ENCODE assay signal across 29 cellular contexts in the genomic region with DNA sequence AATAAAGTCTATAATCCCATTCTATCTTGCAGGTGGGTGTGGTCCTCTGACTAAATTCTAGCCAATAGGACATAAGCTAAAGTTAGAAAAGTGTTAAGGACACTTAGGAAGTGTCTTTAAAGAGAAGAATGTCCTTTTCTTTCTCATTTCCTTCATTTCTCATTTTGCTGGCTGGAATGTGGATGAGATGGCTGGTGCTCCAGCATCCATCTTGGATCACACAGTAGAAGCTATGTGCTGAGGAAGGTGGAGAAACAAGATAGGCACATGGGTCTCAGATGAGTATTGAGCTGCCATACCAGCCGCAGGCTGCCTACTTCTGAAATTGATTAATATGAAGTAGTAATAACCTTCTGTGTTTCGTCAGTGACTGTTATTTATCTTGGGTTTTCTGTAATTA.
"Had no signal": no experiment of that assay in that cellular context is flagged by ENCODE, and none has a peak within 500 bp of the region (broad histone marks: within the 10 kb centered on the region; RNA-seq: fewer than 3 reads in every experiment).

No MANE protein-coding gene starts in this region.

- H3K79me2 ChIP-seq: hepatocyte had no signal

- DNase-seq: colonic mucosa; cortex of kidney; dermis blood vessel endothelial cell; dorsolateral prefrontal cortex; effector CD4-positive, alpha-beta T cell; effector CD8-positive, alpha-beta T cell; effector memory CD4-positive, alpha-beta T cell; effector memory CD8-positive, alpha-beta T cell; endodermal cell; erythroblast; esophagus squamous epithelium; foreskin fibroblast; foreskin keratinocyte; foreskin melanocyte; gastrocnemius medialis; glutamatergic neuron; head of caudate nucleus; heart left ventricle; heart right ventricle had no signal

- H2AFZ ChIP-seq: hepatocyte had no signal

- H3K27me3 ChIP-seq: colonic mucosa, esophagus squamous epithelium, foreskin keratinocyte, gastrocnemius medialis, hepatocyte had no signal

- H3K36me3 ChIP-seq: colonic mucosa, esophagus muscularis mucosa, esophagus squamous epithelium, gastrocnemius medialis, gastroesophageal sphincter, heart left ventricle, heart right ventricle had no signal

- FAIRE-seq: colon, endometrium, endothelial cell of umbilical vein, frontal cortex had no signal

- ATAC-seq: effector memory CD8-positive, alpha-beta T cell; esophagus mucosa; foreskin keratinocyte; gastrocnemius medialis; gastroesophageal sphincter; heart left ventricle; heart right ventricle had no signal

- H3K4me3 ChIP-seq: colonic mucosa, coronary artery, dorsolateral prefrontal cortex, esophagus muscularis mucosa, esophagus squamous epithelium, gastrocnemius medialis, gastroesophageal sphincter, heart left ventricle, heart right ventricle, hepatocyte had no signal

- H3K4me2 ChIP-seq: hepatocyte had no signal

- H3K4me1 ChIP-seq: colonic mucosa, esophagus muscularis mucosa, foreskin keratinocyte, gastrocnemius medialis, gastroesophageal sphincter, heart left ventricle, heart right ventricle had no signal

- H3K27ac ChIP-seq: colonic mucosa, coronary artery, dorsolateral prefrontal cortex, epithelial cell of prostate, esophagus muscularis mucosa, esophagus squamous epithelium, foreskin keratinocyte, gastrocnemius medialis, gastroesophageal sphincter, heart left ventricle, heart right ventricle, hepatocyte had no signal

- H3K9me3 ChIP-seq: colonic mucosa, gastrocnemius medialis had no signal
